1 cellular context compared by ENCODE assay signal in the genomic region with DNA sequence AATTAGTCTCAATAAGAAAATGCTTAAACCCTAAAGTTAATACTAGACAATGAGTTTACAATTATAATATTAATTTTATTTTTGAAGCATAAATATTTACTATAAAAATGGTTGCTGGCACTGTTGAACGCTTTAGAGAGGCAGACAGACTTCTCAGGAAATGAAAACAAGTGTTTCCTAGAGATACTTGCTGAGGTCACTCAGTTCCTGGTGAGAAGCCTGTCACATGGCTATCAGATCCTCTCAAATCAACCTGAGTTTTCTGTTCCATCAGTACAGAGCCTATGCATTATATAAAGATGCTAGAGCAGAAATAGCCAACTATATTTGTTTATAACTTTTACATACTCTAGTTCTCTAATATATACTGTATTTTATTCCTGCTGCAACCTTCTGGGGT.
TF ChIP-seq lines count a peak whose summit lies in the region.

No MANE protein-coding gene starts in this region.

TF ChIP-seq in SK-N-SH, 30 proteins besides CTCF, POLR2A, EP300 and RAD21 (continued from another document):
- TF ChIP-seq, protein P1, sequence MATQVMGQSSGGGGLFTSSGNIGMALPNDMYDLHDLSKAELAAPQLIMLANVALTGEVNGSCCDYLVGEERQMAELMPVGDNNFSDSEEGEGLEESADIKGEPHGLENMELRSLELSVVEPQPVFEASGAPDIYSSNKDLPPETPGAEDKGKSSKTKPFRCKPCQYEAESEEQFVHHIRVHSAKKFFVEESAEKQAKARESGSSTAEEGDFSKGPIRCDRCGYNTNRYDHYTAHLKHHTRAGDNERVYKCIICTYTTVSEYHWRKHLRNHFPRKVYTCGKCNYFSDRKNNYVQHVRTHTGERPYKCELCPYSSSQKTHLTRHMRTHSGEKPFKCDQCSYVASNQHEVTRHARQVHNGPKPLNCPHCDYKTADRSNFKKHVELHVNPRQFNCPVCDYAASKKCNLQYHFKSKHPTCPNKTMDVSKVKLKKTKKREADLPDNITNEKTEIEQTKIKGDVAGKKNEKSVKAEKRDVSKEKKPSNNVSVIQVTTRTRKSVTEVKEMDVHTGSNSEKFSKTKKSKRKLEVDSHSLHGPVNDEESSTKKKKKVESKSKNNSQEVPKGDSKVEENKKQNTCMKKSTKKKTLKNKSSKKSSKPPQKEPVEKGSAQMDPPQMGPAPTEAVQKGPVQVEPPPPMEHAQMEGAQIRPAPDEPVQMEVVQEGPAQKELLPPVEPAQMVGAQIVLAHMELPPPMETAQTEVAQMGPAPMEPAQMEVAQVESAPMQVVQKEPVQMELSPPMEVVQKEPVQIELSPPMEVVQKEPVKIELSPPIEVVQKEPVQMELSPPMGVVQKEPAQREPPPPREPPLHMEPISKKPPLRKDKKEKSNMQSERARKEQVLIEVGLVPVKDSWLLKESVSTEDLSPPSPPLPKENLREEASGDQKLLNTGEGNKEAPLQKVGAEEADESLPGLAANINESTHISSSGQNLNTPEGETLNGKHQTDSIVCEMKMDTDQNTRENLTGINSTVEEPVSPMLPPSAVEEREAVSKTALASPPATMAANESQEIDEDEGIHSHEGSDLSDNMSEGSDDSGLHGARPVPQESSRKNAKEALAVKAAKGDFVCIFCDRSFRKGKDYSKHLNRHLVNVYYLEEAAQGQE (IDR thresholded peaks at IDR 0.05; ENCODE audit: low read depth, low read length): no peak
- TF ChIP-seq NRF1 (IDR thresholded peaks at IDR 0.05; ENCODE audit: low read depth, low read length) (no peak), RFX5 (IDR thresholded peaks at IDR 0.05; ENCODE audit: low read length) (no peak)
- TF ChIP-seq, protein P2, sequence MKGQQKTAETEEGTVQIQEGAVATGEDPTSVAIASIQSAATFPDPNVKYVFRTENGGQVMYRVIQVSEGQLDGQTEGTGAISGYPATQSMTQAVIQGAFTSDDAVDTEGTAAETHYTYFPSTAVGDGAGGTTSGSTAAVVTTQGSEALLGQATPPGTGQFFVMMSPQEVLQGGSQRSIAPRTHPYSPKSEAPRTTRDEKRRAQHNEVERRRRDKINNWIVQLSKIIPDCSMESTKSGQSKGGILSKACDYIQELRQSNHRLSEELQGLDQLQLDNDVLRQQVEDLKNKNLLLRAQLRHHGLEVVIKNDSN (IDR thresholded peaks at IDR 0.05; ENCODE audit: borderline replicate concordance, low read depth): no peak
TF ChIP-seq in SK-N-SH: peak in this region for 0.
